22 cellular contexts compared by ENCODE assay signal in the genomic region with DNA sequence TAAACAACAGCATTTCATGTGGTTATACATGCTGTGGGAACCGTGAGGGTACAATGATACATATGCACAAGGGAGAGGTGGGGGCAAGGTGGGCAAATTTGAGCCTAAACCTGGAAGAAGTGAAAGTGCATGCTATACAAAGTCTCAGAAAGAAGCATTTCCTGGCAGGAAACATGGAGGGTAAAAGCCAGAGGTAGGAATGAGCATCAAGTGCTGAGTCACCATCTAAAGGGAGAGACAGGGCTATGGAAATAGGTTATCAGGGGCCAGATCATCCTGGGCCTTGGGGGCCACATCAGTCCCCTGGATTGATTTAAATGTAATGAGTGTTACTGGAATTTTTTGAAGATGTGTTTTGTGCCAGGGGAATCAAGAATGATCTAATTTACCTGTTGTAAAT.
DNase-seq lines count a peak whose midpoint lies in the region; FAIRE-seq and TF ChIP-seq lines count a peak whose summit lies in the region.
"Had no signal": no experiment of that assay in that cellular context is flagged by ENCODE, and none has a peak within 500 bp of the region (broad histone marks: within the 10 kb centered on the region; RNA-seq: fewer than 3 reads in every experiment).

No MANE protein-coding gene starts in this region.

- no peak overlapping the region for H2BK15ac ChIP-seq in mesendoderm (replicated peaks; ENCODE audit: low read depth)

- no peak overlapping the region for H2BK120ac ChIP-seq in mesendoderm (ENCODE audit: low read depth, low read length)

- no peak for TF ChIP-seq EP300 in suprapubic skin (IDR thresholded peaks at IDR 0.05)

- no peak overlapping the region for H3K27ac ChIP-seq in mesendoderm (ENCODE audit: low read depth, low read length)
- no peak overlapping the region for H3K27ac ChIP-seq in suprapubic skin
- H3K27ac ChIP-seq: C4-2B had no signal

- H3K79me2 ChIP-seq in mesendoderm (ENCODE audit: control insufficient read depth, insufficient read depth, low read length) = no peaks in the 10 kb centered on the region

- TF ChIP-seq CTCF in HFFc6 (IDR thresholded peaks at IDR 0.05) (no peak), bronchial epithelial cell (IDR thresholded peaks at IDR 0.05; ENCODE audit: insufficient read depth, low read length, severe bottlenecking) (no peak), suprapubic skin (IDR thresholded peaks at IDR 0.05) (no peak)

- H3K9me3 ChIP-seq in suprapubic skin = no peaks in the 10 kb centered on the region

- H3K23ac ChIP-seq in mesendoderm (ENCODE audit: low read length) = no peak overlapping the region

- H3K79me1 ChIP-seq in mesendoderm (ENCODE audit: low read length) = no peaks in the 10 kb centered on the region

- no peak for TF ChIP-seq POLR2A in suprapubic skin (IDR thresholded peaks at IDR 0.05)

- peak overlapping the region; percentile 32; the same call in 1 of the 2 replicates for H3K27ac Mint-ChIP-seq in HFFc6

- no peak overlapping the region for H3K4ac ChIP-seq in mesendoderm (ENCODE audit: low read depth, low read length)

- H3K36me3 Mint-ChIP-seq in HFFc6 (ENCODE audit: low read depth) = no peaks in the 10 kb centered on the region
- H3K36me3 Mint-ChIP-seq: CD8-positive, alpha-beta memory T cell had no signal

- no peak overlapping the region for H4K5ac ChIP-seq in mesendoderm (ENCODE audit: low read length)

- no peak overlapping the region for H4K8ac ChIP-seq in mesendoderm (ENCODE audit: low read depth, low read length)

- peak overlapping the region; percentile 81 for H3K18ac ChIP-seq in mesendoderm (ENCODE audit: low read length)

- peaks cover 47% of the 10 kb centered on the region for H3K4me1 Mint-ChIP-seq in HFFc6 (ENCODE audit: low read depth)
- H3K4me1 Mint-ChIP-seq: CD8-positive, alpha-beta memory T cell had no signal

- WGBS in mesendoderm (ENCODE audit: extremely low coverage, insufficient coverage, low lambda C conversion rate) = no CpG with 5 or more reads among the region's 1 CpG
- WGBS in suprapubic skin = 88% methylated on average over 1 of the region's 1 CpG

- H2BK5ac ChIP-seq in mesendoderm (ENCODE audit: low read length) = no peak overlapping the region

- no peak overlapping the region for H3K4me3 ChIP-seq in bronchial epithelial cell (ENCODE audit: low read depth, low read length)
- H3K4me3 ChIP-seq in mesendoderm (ENCODE audit: low read length) = no peak overlapping the region
- H3K4me3 ChIP-seq in suprapubic skin = no peak overlapping the region

- H2AK5ac ChIP-seq in mesendoderm (ENCODE audit: low read length) = no peak overlapping the region

- FAIRE-seq in bronchial epithelial cell (lab: Jason Lieb, UNC) = no peak
- FAIRE-seq: A204.1 had no signal

- H3K27me3 Mint-ChIP-seq in HFFc6 (ENCODE audit: insufficient read depth) = no peaks in the 10 kb centered on the region; the same call in 1 of the 2 replicates
- H3K27me3 Mint-ChIP-seq: CD8-positive, alpha-beta memory T cell had no signal

- no peak overlapping the region for H3K56ac ChIP-seq in mesendoderm (ENCODE audit: low read length)

- peaks cover 2% of the 10 kb centered on the region for H3K4me1 ChIP-seq in mesendoderm (ENCODE audit: control insufficient read depth, low read depth, low read length)
- no peaks in the 10 kb centered on the region for H3K4me1 ChIP-seq in suprapubic skin

- H3K9ac ChIP-seq in mesendoderm (ENCODE audit: low read length) = no peak overlapping the region

- peak; percentile 40 for DNase-seq in EH (ENCODE audit: low read depth)
- DNase-seq in HFFc6 = no peak
- DNase-seq in bronchial epithelial cell (ENCODE audit: low read depth) = peak; percentile 15
- DNase-seq in mesendoderm = peak; percentile 46
- DNase-seq in suprapubic skin (ENCODE audit: low spot score in 2 of 2) = no peak
- DNase-seq in activated effector memory CD4-positive, alpha-beta T cell treated with Interleukin-2 at 50 U/mL for 16 hours = no peak
- no peak for DNase-seq in activated naive CD4-positive, alpha-beta T cell (lab: John Stamatoyannopoulos, UW)
- DNase-seq: Calu3; CD8-positive, alpha-beta memory T cell; DMS153; H9; MM.1S; NCI-H1048; NCI-H1417 treated with DMSO at 0.1 percent for 48 hours; NCI-H187; NCI-H2107; NCI-H446 treated with DMSO at 0.1 percent for 48 hours; NCI-H748 treated with DMSO at 0.1 percent for 48 hours; NK-92 treated with Interleukin-12 subunit alpha and Interleukin-12 subunit beta, amount 100 ng/mL, for 24 hours; T-helper 1 cell had no signal

- no peaks in the 10 kb centered on the region for H3K36me3 ChIP-seq in bronchial epithelial cell (ENCODE audit: control insufficient read depth, insufficient read depth, low read length)
- no peaks in the 10 kb centered on the region for H3K36me3 ChIP-seq in mesendoderm (ENCODE audit: control insufficient read depth, insufficient read depth, low read length)
- no peaks in the 10 kb centered on the region for H3K36me3 ChIP-seq in suprapubic skin

- no peaks in the 10 kb centered on the region for H3K9me3 Mint-ChIP-seq in HFFc6
- H3K9me3 Mint-ChIP-seq: H9 had no signal

- no peak overlapping the region for H3K4me2 ChIP-seq in mesendoderm (ENCODE audit: low read length)

- H3K27me3 ChIP-seq in bronchial epithelial cell (ENCODE audit: control insufficient read depth, insufficient read depth, low read length) (no peaks in the 10 kb centered on the region), mesendoderm (ENCODE audit: insufficient read depth, low read length, poor library complexity) (no peaks in the 10 kb centered on the region), suprapubic skin (no peaks in the 10 kb centered on the region)

- H3K4me3 Mint-ChIP-seq in HFFc6 = no peak overlapping the region
- H3K4me3 Mint-ChIP-seq: CD8-positive, alpha-beta memory T cell; H9 had no signal

Comparison
In these comparisons a context has a peak if more than half of its experiments do, and no peak if none do; other contexts are left out.
1. DNase-seq: peak in EH (single experiment), bronchial epithelial cell (single experiment) and mesendoderm (single experiment); none in HFFc6 (single experiment), suprapubic skin (0 of 2), activated effector memory CD4-positive, alpha-beta T cell treated with Interleukin-2 at 50 U/mL for 16 hours (single experiment) and activated naive CD4-positive, alpha-beta T cell (0 of 4).